Comparison of ENCODE assay signal across 1 cellular context in the genomic region with DNA sequence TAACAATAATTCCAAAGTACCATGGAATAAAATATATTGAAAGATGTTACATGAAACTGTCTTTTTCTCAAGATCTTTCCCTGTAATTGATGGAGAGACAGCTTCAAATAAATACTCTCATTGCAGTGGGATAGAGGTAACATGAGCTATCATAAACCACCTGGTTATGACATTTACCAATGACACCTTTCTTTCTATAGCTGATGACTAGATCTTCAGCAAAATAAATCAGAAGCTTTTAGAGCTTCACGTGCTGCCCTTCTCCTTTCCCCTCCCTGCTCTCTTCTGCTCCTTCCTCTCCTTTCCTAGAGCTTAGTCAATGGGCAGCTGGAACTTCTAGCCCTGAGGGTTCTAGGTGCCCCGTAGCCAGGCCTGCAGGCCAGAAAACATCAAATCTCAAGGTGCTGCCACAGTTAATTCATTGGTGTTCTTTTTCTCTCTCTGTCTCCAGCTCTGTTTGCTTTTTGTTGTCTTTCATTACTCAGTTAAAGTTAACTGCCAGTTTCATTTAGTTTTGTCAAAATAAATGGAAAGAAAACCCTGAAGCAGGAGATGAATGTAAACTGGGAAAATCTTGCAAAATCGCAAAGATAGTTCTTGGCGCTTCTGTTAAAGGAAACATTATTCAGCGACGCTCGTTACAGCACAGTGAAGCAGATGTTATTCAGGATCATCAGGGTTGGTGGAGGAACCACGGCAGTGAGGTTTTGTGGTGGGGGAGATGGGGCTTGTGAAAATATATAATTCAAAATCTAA.
TF ChIP-seq lines count a peak whose summit lies in the region.

No MANE protein-coding gene starts in this region.

TF ChIP-seq in SK-N-SH, 30 proteins besides CTCF, POLR2A, EP300 and RAD21 (continued from another document):
- no peak for TF ChIP-seq TAF1 (IDR thresholded peaks at IDR 0.05; ENCODE audit: borderline replicate concordance, low read depth, low read length)
- no peak for TF ChIP-seq MXI1 (IDR thresholded peaks at IDR 0.05; ENCODE audit: low read depth, low read length)
- TF ChIP-seq JUND (IDR thresholded peaks at IDR 0.05): no peak
